ENCODE assay signal across 16 cellular contexts in genomic region chr7:45295222-45295621, GRCh38.
"Had no signal": no experiment of that assay in that cellular context is flagged by ENCODE, and none has a peak within 500 bp of the region (broad histone marks: within the 10 kb centered on the region; RNA-seq: fewer than 3 reads in every experiment).

No MANE protein-coding gene starts in this region.

- DNase-seq: activated CD4-positive, alpha-beta T cell treated with anti-CD3 and anti-CD28 coated beads, Interleukin-2, amount 50 U/mL, for 4 hours; activated gamma-delta T cell treated with Interleukin-2 at 50 U/mL for 16 hours; activated T-cell treated with anti-CD3 and anti-CD28 coated beads for 4 hours; gastrocnemius medialis; head of caudate nucleus; kidney; sigmoid colon; spleen; stimulated activated CD4-positive, alpha-beta T cell treated with anti-CD3 and anti-CD28 coated beads, Interleukin-4, amount 100 ng/mL, for 4 hours; T-helper 2 cell; upper lobe of right lung had no signal

- FAIRE-seq: colon, kidney had no signal

- H3K4me1 ChIP-seq: gastrocnemius medialis, parathyroid adenoma, sigmoid colon, spleen, upper lobe of right lung had no signal

- H3K4me3 ChIP-seq: cardiac muscle cell, dorsolateral prefrontal cortex, gastrocnemius medialis, sigmoid colon, spleen, thoracic aorta, upper lobe of right lung had no signal

- H3K27ac ChIP-seq: cardiac muscle cell, gastrocnemius medialis, parathyroid adenoma, sigmoid colon, spleen, thoracic aorta, upper lobe of right lung had no signal

- H3K36me3 ChIP-seq: cardiac muscle cell, gastrocnemius medialis, sigmoid colon, spleen, thoracic aorta, upper lobe of right lung had no signal

- H3K9me3 ChIP-seq: gastrocnemius medialis, thoracic aorta, upper lobe of right lung had no signal

- H3K9ac ChIP-seq: parathyroid adenoma had no signal

- H3K27me3 ChIP-seq: cardiac muscle cell, gastrocnemius medialis, sigmoid colon, upper lobe of right lung had no signal
